In genomic region chr20:36483919-36484808, GRCh38 we compare ENCODE assay signal across 13 cellular contexts. TPM values are rescaled to one million over a fixed set of nuclear protein-coding genes. Genes with fewer than 3 reads are reported as not detected.
DNase-seq lines count a peak whose midpoint lies in the region; ATAC-seq and TF ChIP-seq lines count a peak whose summit lies in the region.
"Had no signal": no experiment of that assay in that cellular context is flagged by ENCODE, and none has a peak within 500 bp of the region (broad histone marks: within the 10 kb centered on the region; RNA-seq: fewer than 3 reads in every experiment).

No MANE protein-coding gene starts in this region.

- no peaks in the 10 kb centered on the region for H3K9me3 Mint-ChIP-seq in activated T-cell treated with anti-CD3 and anti-CD28 coated beads, Interleukin-2, amount 50 U/mL, for 72 hours
- H3K9me3 Mint-ChIP-seq: stimulated activated naive CD8-positive, alpha-beta T cell treated with anti-CD3 and anti-CD28 coated beads, Interleukin-15, Interleukin-2, amounts not matched to agents 100 ng/mL and 50 ng/mL, for 24 hours had no signal

- TF ChIP-seq CTCF in GM12865 (IDR thresholded peaks at IDR 0.05; ENCODE audit: insufficient read depth, low read depth, low read length, missing control alignments) (no peak), OCI-LY7 (conservative IDR thresholded peaks at IDR 0.05; ENCODE audit: low read length) (no peak), epithelial cell of esophagus (IDR thresholded peaks at IDR 0.05; ENCODE audit: insufficient read depth, low read depth, low read length, missing control alignments) (no peak), psoas muscle (IDR thresholded peaks at IDR 0.05) (no peak)

- H3K9me2 ChIP-seq in OCI-LY7 (ENCODE audit: insufficient read depth, low read length) = no peaks in the 10 kb centered on the region

- H3K27me3 ChIP-seq in psoas muscle (ENCODE audit: insufficient read depth in 3 of 3, low read length in 2 of 3) = no peaks in the 10 kb centered on the region

- H3K4me3 Mint-ChIP-seq in activated T-cell treated with anti-CD3 and anti-CD28 coated beads, Interleukin-2, amount 50 U/mL, for 72 hours = no peak overlapping the region
- H3K4me3 Mint-ChIP-seq: stimulated activated naive CD8-positive, alpha-beta T cell treated with anti-CD3 and anti-CD28 coated beads, Interleukin-15, Interleukin-2, amounts not matched to agents 100 ng/mL and 50 ng/mL, for 24 hours had no signal

- H3K79me2 ChIP-seq in OCI-LY7 (ENCODE audit: insufficient read depth, low read depth, low read length) = no peaks in the 10 kb centered on the region; the same call in 1 of the 2 replicates

- CTCF ChIA-PET in OCI-LY7 (lab: Charles Lee; ENCODE audit: unreplicated experiment) = no interaction called here

- 17 to 36% (median 30%) methylated on average over 8 of the region's 8 CpGs for WGBS in psoas muscle, 3 donors

- H3K36me3 ChIP-seq in OCI-LY7 (ENCODE audit: insufficient read depth, low read length) (no peaks in the 10 kb centered on the region), psoas muscle (ENCODE audit: insufficient read depth in 1 of 2, low read depth in 1 of 2) (no peaks in the 10 kb centered on the region)

- H3K27ac ChIP-seq in OCI-LY7 (ENCODE audit: low read depth, low read length, poor library complexity, severe bottlenecking) (no peak overlapping the region), psoas muscle (peak overlapping the region; percentile 89)
- H3K27ac ChIP-seq: KMS-11 had no signal

- BruUV-seq in OCI-LY7 (replicated peaks; lab: Mats Ljungman, UMichigan) = no TSS peak

- 0 out of 2 replicates have a peak overlapping the region, but pooled peaks have one; percentile 13 for H3K4me2 ChIP-seq in OCI-LY7 (ENCODE audit: low read length)
- H3K4me2 ChIP-seq: KMS-11 had no signal

- H3K9me3 ChIP-seq in OCI-LY7 (ENCODE audit: low read length) (no peaks in the 10 kb centered on the region), psoas muscle (no peaks in the 10 kb centered on the region)

- intact Hi-C loops in OCI-LY7 (cut with micrococcal nuclease; ENCODE audit: unreplicated experiment) (no loop called here), psoas muscle (cut with DNase I) (loop anchor here in 1 of 2 donors (2.0 to 10.0 kb wide), 2 partner anchors 19 to 121 kb away; partner anchors contain the start of gene RAB5IF)

- H3K4me1 ChIP-seq in OCI-LY7 (ENCODE audit: insufficient read depth, low read length, poor library complexity, severe bottlenecking) (peaks cover 14% of the 10 kb centered on the region), psoas muscle (peaks cover 94% of the 10 kb centered on the region)

- DNase-seq in GM12865 (ENCODE audit: low read depth) (peak; percentile 71), OCI-LY7 (ENCODE audit: low spot score) (no peak), epithelial cell of esophagus (ENCODE audit: low read depth) (peak; percentile 53), psoas muscle (peak; percentile 39 to 75)
- DNase-seq in activated naive CD4-positive, alpha-beta T cell (lab: John Stamatoyannopoulos, UW) = no peak
- DNase-seq in activated T-cell treated with anti-CD3 and anti-CD28 coated beads, Interleukin-2, amount 50 U/mL, for 72 hours = no peak
- DNase-seq: activated gamma-delta T cell treated with Interleukin-2 at 50 U/mL for 16 hours, H7, head of caudate nucleus had no signal

- H3K4me1 Mint-ChIP-seq in activated T-cell treated with anti-CD3 and anti-CD28 coated beads, Interleukin-2, amount 50 U/mL, for 72 hours (ENCODE audit: low read depth) = peaks cover 15% of the 10 kb centered on the region

- H4K20me1 ChIP-seq in OCI-LY7 (ENCODE audit: insufficient read depth, low read length) = peaks cover 9% of the 10 kb centered on the region

- H3K27me3 Mint-ChIP-seq in activated T-cell treated with anti-CD3 and anti-CD28 coated beads, Interleukin-2, amount 50 U/mL, for 72 hours (ENCODE audit: low read depth) = no peaks in the 10 kb centered on the region
- H3K27me3 Mint-ChIP-seq: stimulated activated naive CD8-positive, alpha-beta T cell treated with anti-CD3 and anti-CD28 coated beads, Interleukin-15, Interleukin-2, amounts not matched to agents 100 ng/mL and 50 ng/mL, for 24 hours had no signal

- H3K36me3 Mint-ChIP-seq in activated T-cell treated with anti-CD3 and anti-CD28 coated beads, Interleukin-2, amount 50 U/mL, for 72 hours (ENCODE audit: insufficient read depth in 2 of 2) = no peaks in the 10 kb centered on the region

- no peak overlapping the region for H2AFZ ChIP-seq in OCI-LY7 (ENCODE audit: low read length)

- H3K4me3 ChIP-seq in GM12865 (ENCODE audit: low read depth, low read length) (no peak overlapping the region), OCI-LY7 (ENCODE audit: low read depth, low read length, poor library complexity, severe bottlenecking) (no peak overlapping the region), epithelial cell of esophagus (ENCODE audit: low read length) (no peak overlapping the region), psoas muscle (peak overlapping the region; percentile 11)

- no peak overlapping the region for H3K27ac Mint-ChIP-seq in activated T-cell treated with anti-CD3 and anti-CD28 coated beads, Interleukin-2, amount 50 U/mL, for 72 hours
- H3K27ac Mint-ChIP-seq: stimulated activated naive CD8-positive, alpha-beta T cell treated with anti-CD3 and anti-CD28 coated beads, Interleukin-15, Interleukin-2, amounts not matched to agents 100 ng/mL and 50 ng/mL, for 24 hours had no signal

- ATAC-seq in psoas muscle (peak; percentile 43 to 61 (median 48)), HG03342 (IDR thresholded peaks at IDR 0.05; ENCODE audit: unreplicated experiment) (no peak), HG02970 (IDR thresholded peaks at IDR 0.05; ENCODE audit: low FRiP score, unreplicated experiment) (no peak)
- no peak for ATAC-seq in activated T-cell treated with anti-CD3 and anti-CD28 coated beads, Interleukin-2, amount 50 U/mL, for 72 hours (replicated peaks in 1 of 2)

- POLR2A ChIA-PET in OCI-LY7 (lab: Charles Lee) = interaction anchor here (0.7 kb wide), 1 partner anchor 22 kb away, joined by 3 read pairs; no protein-coding TSS in a partner anchor

RNA-seq across cellular contexts. Expression of gene MYL9, which starts 57.2 kb away (rescaled TPM):
- total RNA-seq in OCI-LY7 (2014; rRNA removed; shearing (Covaris generic)) = not detected in 2 replicates
- total RNA-seq in OCI-LY7 (2022) = not detected in 2 replicates
- 10 to 100 TPM; 42.5 to 86.6 (median 44.5) TPM for total RNA-seq in psoas muscle
- 10 to 100 TPM; 23.1 to 33.7 (median 27.2) TPM for polyA plus RNA-seq in psoas muscle
- total RNA-seq in activated T-cell treated with anti-CD3 and anti-CD28 coated beads, Interleukin-2, amount 50 U/mL, for 72 hours = 1 to 10 TPM in 1 of 2 donors, under 1 TPM in 1; 0.62 to 2.0 TPM

Comparison
In these comparisons a context has a peak if more than half of its experiments do, and no peak if none do; other contexts are left out.
1. DNase-seq: peak in GM12865 (single experiment), epithelial cell of esophagus (single experiment) and psoas muscle (2 of 2); none in OCI-LY7 (single experiment), activated naive CD4-positive, alpha-beta T cell (0 of 4) and activated T-cell treated with anti-CD3 and anti-CD28 coated beads, Interleukin-2, amount 50 U/mL, for 72 hours (0 of 2).
2. ATAC-seq: peak in psoas muscle (4 of 4); none in HG03342 (single experiment), HG02970 (single experiment) and activated T-cell treated with anti-CD3 and anti-CD28 coated beads, Interleukin-2, amount 50 U/mL, for 72 hours (0 of 2).
3. RNA of gene MYL9, which starts 57.2 kb away (total RNA-seq): 42.5 to 86.6 TPM in psoas muscle; 0.62 to 2.0 TPM in activated T-cell treated with anti-CD3 and anti-CD28 coated beads, Interleukin-2, amount 50 U/mL, for 72 hours and not detected in OCI-LY7; every median in the first group is over 10 times any median in the second.